In genomic region chr7:121394709-121395140, GRCh38 we compare ENCODE assay signal across 8 cellular contexts. TPM values are rescaled to one million over a fixed set of nuclear protein-coding genes. Genes with fewer than 3 reads are reported as not detected.
DNase-seq lines count a peak whose midpoint lies in the region; ATAC-seq and TF ChIP-seq lines count a peak whose summit lies in the region.

No MANE protein-coding gene starts in this region.

- H3K9me2 ChIP-seq in SU-DHL-6 (replicated peaks; ENCODE audit: insufficient read depth, low read length) = no peaks in the 10 kb centered on the region

- peaks cover 15% of the 10 kb centered on the region for H4K20me1 ChIP-seq in SU-DHL-6 (ENCODE audit: low read depth, low read length)

- H3K27me3 ChIP-seq in BE2C (no peaks in the 10 kb centered on the region), SU-DHL-6 (ENCODE audit: low read length) (no peaks in the 10 kb centered on the region), kidney epithelial cell (ENCODE audit: control insufficient read depth, insufficient read depth, low read length) (no peaks in the 10 kb centered on the region), gastroesophageal sphincter (no peaks in the 10 kb centered on the region)

- H3K9me3 ChIP-seq in BE2C = no peaks in the 10 kb centered on the region
- H3K9me3 ChIP-seq in SU-DHL-6 (ENCODE audit: insufficient read depth, low read length) = no peaks in the 10 kb centered on the region
- H3K9me3 ChIP-seq in gastroesophageal sphincter = no peaks in the 10 kb centered on the region

- H3K9ac ChIP-seq in SU-DHL-6 (ENCODE audit: low read length) = no peak overlapping the region

- peaks cover 51% of the 10 kb centered on the region for H3K79me2 ChIP-seq in SU-DHL-6 (ENCODE audit: insufficient read depth, low read length)

- no peak for TF ChIP-seq CTCF in BE2C (IDR thresholded peaks at IDR 0.05; ENCODE audit: low read depth, low read length)
- TF ChIP-seq CTCF in SU-DHL-6 (IDR thresholded peaks at IDR 0.05; ENCODE audit: insufficient read depth, low read length, poor library complexity, severe bottlenecking) = no peak
- TF ChIP-seq CTCF in kidney epithelial cell (IDR thresholded peaks at IDR 0.05; ENCODE audit: insufficient read depth, low read length, poor library complexity, severe bottlenecking) = no peak
- TF ChIP-seq CTCF in gastroesophageal sphincter (IDR thresholded peaks at IDR 0.05) = no peak

- H3K4me3 ChIP-seq in BE2C (ENCODE audit: low read depth, low read length) (peak overlapping the region; percentile 85), SU-DHL-6 (ENCODE audit: insufficient read depth, low read length, poor library complexity, severe bottlenecking) (no peak overlapping the region), kidney epithelial cell (ENCODE audit: low read depth, low read length) (peak overlapping the region; percentile 84), gastroesophageal sphincter (peak overlapping the region in 1 of 2 donors; percentile 85)

- ATAC-seq in GM21786 (IDR thresholded peaks at IDR 0.05; ENCODE audit: unreplicated experiment) (peak; percentile 40), gastroesophageal sphincter (no peak)

- no peak for TF ChIP-seq EP300 in gastroesophageal sphincter (IDR thresholded peaks at IDR 0.05)

- H3F3A ChIP-seq in SU-DHL-6 (ENCODE audit: insufficient read depth) = peaks cover 6% of the 10 kb centered on the region; the same call in 1 of the 2 replicates

- H3K4me2 ChIP-seq in SU-DHL-6 (ENCODE audit: low read depth, low read length, poor library complexity, severe bottlenecking) = peak overlapping the region; percentile 91

- H3K4me1 ChIP-seq in BE2C (peaks cover 16% of the 10 kb centered on the region), gastroesophageal sphincter (peaks cover 0 to 15% (median 2%) of the 10 kb centered on the region in 3 donors)

- H2AFZ ChIP-seq in SU-DHL-6 (ENCODE audit: low read depth, low read length, severe bottlenecking) = no peak overlapping the region

- DNase-seq in BE2C (no peak), kidney epithelial cell (ENCODE audit: low read depth) (no peak), putamen (ENCODE audit: low spot score) (no peak), NCI-H2171 treated with DMSO at 0.1 percent for 48 hours (lab: John Stamatoyannopoulos, UW) (no peak)
- no peak for DNase-seq in stimulated activated CD8-positive, alpha-beta memory T cell treated with anti-CD3 and anti-CD28 coated beads, Interleukin-4, amount 100 ng/mL, for 48 hours

- H3K27ac ChIP-seq in SU-DHL-6 (ENCODE audit: low read depth, low read length) (no peak overlapping the region), gastroesophageal sphincter (no peak overlapping the region)

- TF ChIP-seq POLR2A in gastroesophageal sphincter (IDR thresholded peaks at IDR 0.05) = no peak

- WGBS in gastroesophageal sphincter (ENCODE audit: low coverage in 1 of 2), 2 donors = 41 to 62% methylated on average over 7 of the region's 7 CpGs

- peaks cover 5% of the 10 kb centered on the region for H3K36me3 ChIP-seq in BE2C
- H3K36me3 ChIP-seq in SU-DHL-6 (ENCODE audit: low read length) = peaks cover 19% of the 10 kb centered on the region
- H3K36me3 ChIP-seq in kidney epithelial cell (ENCODE audit: control insufficient read depth, insufficient read depth, low read length) = no peaks in the 10 kb centered on the region
- H3K36me3 ChIP-seq in gastroesophageal sphincter = no peaks in the 10 kb centered on the region

RNA-seq across cellular contexts. Expression of gene FAM3C, which starts 1.4 kb away (rescaled TPM):
- 30.0 TPM for polyA plus RNA-seq in BE2C (2012; ENCODE audit: insufficient read depth, insufficient read length, low read depth)
- total RNA-seq in kidney epithelial cell (73.1 and 89.7 TPM in 2 replicates), gastroesophageal sphincter (10 to 100 TPM; 27.4 to 48.1 (median 31.8) TPM)
